8 cellular contexts compared by ENCODE assay signal in genomic region chr6:138517635-138518034, GRCh38. TPM values are rescaled to one million over a fixed set of nuclear protein-coding genes. Genes with fewer than 3 reads are reported as not detected.
DNase-seq lines count a peak whose midpoint lies in the region; ATAC-seq and TF ChIP-seq lines count a peak whose summit lies in the region.

No MANE protein-coding gene starts in this region.

- H3K4me3 Mint-ChIP-seq in glutamatergic neuron (ENCODE audit: unreplicated experiment), result no peak overlapping the region

- CTCF ChIA-PET in PC-9 (lab: Charles Lee), result no interaction called here

- no peak overlapping the region for H3K27ac ChIP-seq in PC-9

- peak; percentile 91 for TF ChIP-seq CTCF in PC-9 (conservative IDR thresholded peaks at IDR 0.05)
- peak; percentile 65 for TF ChIP-seq CTCF in glutamatergic neuron (IDR thresholded peaks at IDR 0.05; ENCODE audit: partially characterized antibody, unreplicated experiment)

- H3K79me2 ChIP-seq in PC-9 (ENCODE audit: low read depth), result no peaks in the 10 kb centered on the region

- H3F3A ChIP-seq in PC-9 (ENCODE audit: insufficient read depth, low read depth), result peaks cover 4% of the 10 kb centered on the region; the same call in 1 of the 2 replicates

- H3K4me2 ChIP-seq in PC-9, result no peak overlapping the region

- H3K4me1 ChIP-seq in PC-9 (replicated peaks; ENCODE audit: insufficient read depth), result no peaks in the 10 kb centered on the region

- peaks cover 5% of the 10 kb centered on the region for H3K27me3 Mint-ChIP-seq in glutamatergic neuron (ENCODE audit: unreplicated experiment)

- ATAC-seq in GM18517 (IDR thresholded peaks at IDR 0.05; ENCODE audit: unreplicated experiment) (peak; percentile 82), HG03039 (IDR thresholded peaks at IDR 0.05; ENCODE audit: unreplicated experiment) (peak; percentile 90), GM18873 (IDR thresholded peaks at IDR 0.05; ENCODE audit: low FRiP score, unreplicated experiment) (no peak)

- H4K20me1 ChIP-seq in PC-9 (ENCODE audit: insufficient read depth), result peaks cover 3% of the 10 kb centered on the region; the same call in 1 of the 2 replicates

- H3K36me3 ChIP-seq in PC-9 (ENCODE audit: low read depth), result no peaks in the 10 kb centered on the region

- H3K9me3 ChIP-seq in PC-9 (ENCODE audit: insufficient read depth, low read depth), result no peaks in the 10 kb centered on the region

- H3K4me1 Mint-ChIP-seq in glutamatergic neuron (ENCODE audit: low read depth, unreplicated experiment), result peaks cover 9% of the 10 kb centered on the region

- no TSS peak for BruUV-seq in PC-9 (replicated peaks; lab: Mats Ljungman, UMichigan)

- no peaks in the 10 kb centered on the region for H3K27me3 ChIP-seq in PC-9 (ENCODE audit: insufficient read depth, low read depth)

- H2AFZ ChIP-seq in PC-9, result no peak overlapping the region

- DNase-seq in 8988T (peak; percentile 23), PC-9 (peak in 1 of 2 experiments; percentile 57), activated T-helper 1 cell treated with Interleukin-2 at 50 U/mL for 16 hours (ENCODE audit: low read depth) (peak; percentile 14), glutamatergic neuron (peak; percentile 31)
- peak; percentile 27 to 40 for DNase-seq in stimulated activated CD4-positive, alpha-beta T cell treated with anti-CD3 and anti-CD28 coated beads, Interleukin-15, amount 100 ng/mL, for 48 hours (ENCODE audit: low read depth in 2 of 2)

- no peak overlapping the region for H3K27ac Mint-ChIP-seq in glutamatergic neuron (ENCODE audit: unreplicated experiment)

- POLR2A ChIA-PET in PC-9 (lab: Charles Lee; ENCODE audit: unreplicated experiment), result interaction anchor here (0.6 kb wide), 1 partner anchor 61 kb away, joined by 3 read pairs; no protein-coding TSS in a partner anchor

- H3K9me3 Mint-ChIP-seq in glutamatergic neuron (ENCODE audit: unreplicated experiment), result peaks cover 2% of the 10 kb centered on the region

- no peaks in the 10 kb centered on the region; the same call in 1 of the 2 replicates for H3K9me2 ChIP-seq in PC-9 (ENCODE audit: insufficient read depth)

- intact Hi-C loops in PC-9 (cut with micrococcal nuclease; ENCODE audit: unreplicated experiment), result no loop called here

- no peak overlapping the region for H3K4me3 ChIP-seq in PC-9

- peaks cover 6% of the 10 kb centered on the region for H3K36me3 Mint-ChIP-seq in glutamatergic neuron (ENCODE audit: unreplicated experiment)

RNA-seq across cellular contexts. Expression of gene NHSL1, which starts 18.3 kb away (rescaled TPM):
- total RNA-seq in PC-9 (2021), result 17.5 and 17.8 TPM in 2 replicates
- 57.8 TPM for total RNA-seq in glutamatergic neuron (ENCODE audit: unreplicated experiment)
